In the genomic region with DNA sequence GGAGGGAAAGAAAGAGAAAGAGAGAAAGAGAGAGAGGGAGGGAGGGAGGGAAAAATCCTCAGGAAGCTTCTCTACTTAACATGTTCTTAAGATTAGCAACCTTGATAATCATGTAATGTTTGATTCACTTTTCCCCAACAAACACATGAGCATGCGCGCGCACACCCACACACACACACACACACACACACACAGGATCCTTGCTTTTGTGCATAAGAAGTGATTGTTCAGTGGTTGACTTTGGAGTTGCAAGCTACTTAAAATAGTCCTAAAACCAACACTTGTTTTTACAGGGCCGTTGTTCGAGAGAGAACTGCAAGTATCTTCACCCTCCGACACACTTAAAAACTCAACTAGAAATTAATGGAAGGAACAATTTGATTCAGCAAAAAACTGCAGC, we compare ENCODE assay signal across 23 cellular contexts.
DNase-seq lines count a peak whose midpoint lies in the region; ATAC-seq and TF ChIP-seq lines count a peak whose summit lies in the region.
"Had no signal": no experiment of that assay in that cellular context is flagged by ENCODE, and none has a peak within 500 bp of the region (broad histone marks: within the 10 kb centered on the region; RNA-seq: fewer than 3 reads in every experiment).

No MANE protein-coding gene starts in this region.

- H3K27me3 ChIP-seq in lower lobe of right lung (ENCODE audit: low read depth) = no peaks in the 10 kb centered on the region
- no peaks in the 10 kb centered on the region for H3K27me3 ChIP-seq in upper lobe of right lung
- H3K27me3 ChIP-seq: BLaER1 treated with 17β-estradiol and CSF1 and Interleukin-3, amounts not matched to agents 10 nM and 100 nM; SJCRH30 had no signal

- H3K27ac Mint-ChIP-seq in activated CD4-positive, alpha-beta T cell treated with anti-CD3 and anti-CD28 coated beads for 36 hours = no peak overlapping the region

- TF ChIP-seq CTCF in lower lobe of right lung (IDR thresholded peaks at IDR 0.05) (no peak), upper lobe of right lung (IDR thresholded peaks at IDR 0.05) (no peak)

- H3K4me1 Mint-ChIP-seq in activated CD4-positive, alpha-beta T cell treated with anti-CD3 and anti-CD28 coated beads for 36 hours = peaks cover 8% of the 10 kb centered on the region

- no peaks in the 10 kb centered on the region for H3K36me3 Mint-ChIP-seq in activated CD4-positive, alpha-beta T cell treated with anti-CD3 and anti-CD28 coated beads for 36 hours (ENCODE audit: low read depth)

- DNase-seq in activated CD4-positive, alpha-beta T cell treated with anti-CD3 and anti-CD28 coated beads for 36 hours = peak; percentile 29
- no peak for DNase-seq in activated CD4-positive, alpha-beta T cell treated with anti-CD3 and anti-CD28 coated beads for 1 hour
- DNase-seq in dermis blood vessel endothelial cell (peak; percentile 32), lower lobe of right lung (no peak), upper lobe of right lung (no peak), anterior cingulate cortex (lab: John Stamatoyannopoulos, UW) (no peak)
- DNase-seq in stimulated activated CD4-positive, alpha-beta T cell treated with anti-CD3 and anti-CD28 coated beads, Interleukin-4, amount 100 ng/mL, for 24 hours = no peak
- DNase-seq: 8988T; Caco-2; CD4-positive, alpha-beta memory T cell; DMS 273 treated with DMSO at 0.1 percent for 48 hours; DND-41; Karpas-422; MV-4-11; NCI-H1105 treated with DMSO at 0.1 percent for 48 hours; NCI-H2029 treated with DMSO at 0.1 percent for 48 hours; NCI-H2171 treated with DMSO at 0.1 percent for 48 hours; NCI-H446; NCI-H526; SJCRH30 had no signal

- intact Hi-C loops in activated CD4-positive, alpha-beta T cell treated with anti-CD3 and anti-CD28 coated beads for 36 hours (cut with DNase I, micrococcal nuclease) = no loop called here
- intact Hi-C loops in lower lobe of right lung (cut with DNase I) (no loop called here), upper lobe of right lung (cut with DNase I) (no loop called here)

- no peak overlapping the region for H3K4me3 Mint-ChIP-seq in activated CD4-positive, alpha-beta T cell treated with anti-CD3 and anti-CD28 coated beads for 36 hours
- H3K4me3 Mint-ChIP-seq: CD4-positive, alpha-beta memory T cell had no signal

- H3K27me3 Mint-ChIP-seq in activated CD4-positive, alpha-beta T cell treated with anti-CD3 and anti-CD28 coated beads for 36 hours = no peaks in the 10 kb centered on the region
- H3K27me3 Mint-ChIP-seq: CD4-positive, alpha-beta memory T cell had no signal

- H3K9me3 ChIP-seq in lower lobe of right lung = no peaks in the 10 kb centered on the region
- no peaks in the 10 kb centered on the region for H3K9me3 ChIP-seq in upper lobe of right lung
- H3K9me3 ChIP-seq: Caco-2, SJCRH30 had no signal

- H3K36me3 ChIP-seq in lower lobe of right lung = peaks cover 46% of the 10 kb centered on the region
- H3K36me3 ChIP-seq in upper lobe of right lung = peaks cover 18% of the 10 kb centered on the region

- POLR2A ChIA-PET in activated CD4-positive, alpha-beta T cell treated with anti-CD3 and anti-CD28 coated beads for 36 hours (lab: Charles Lee) = interaction anchor here (0.7 kb wide), 2 partner anchors 55 to 75 kb away, joined by 3 read pairs; no protein-coding TSS in a partner anchor

- H3K9me3 Mint-ChIP-seq in activated CD4-positive, alpha-beta T cell treated with anti-CD3 and anti-CD28 coated beads for 36 hours (ENCODE audit: low read depth) = no peaks in the 10 kb centered on the region
- H3K9me3 Mint-ChIP-seq: CD4-positive, alpha-beta memory T cell had no signal

- H3K27ac ChIP-seq in lower lobe of right lung (no peak overlapping the region), upper lobe of right lung (no peak overlapping the region)
- H3K27ac ChIP-seq: BLaER1 treated with 17β-estradiol and CSF1 and Interleukin-3, amounts not matched to agents 10 nM and 100 nM; SJCRH30 had no signal

- CTCF ChIA-PET in activated CD4-positive, alpha-beta T cell treated with anti-CD3 and anti-CD28 coated beads for 36 hours (lab: Charles Lee) = interaction anchor here (0.9 to 1.9 kb wide), 3 partner anchors 12 to 32 kb away, joined by 3 to 7 read pairs (median 3); no protein-coding TSS in a partner anchor

- no peak for ATAC-seq in activated CD4-positive, alpha-beta T cell treated with anti-CD3 and anti-CD28 coated beads for 36 hours
- peak; percentile 41 to 50 for ATAC-seq in lower lobe of right lung
- ATAC-seq in upper lobe of right lung = peak; percentile 46
- ATAC-seq in HG03378 (IDR thresholded peaks at IDR 0.05; ENCODE audit: unreplicated experiment) = no peak
- ATAC-seq: HCT116 had no signal

- H3K4me3 ChIP-seq in lower lobe of right lung (no peak overlapping the region), upper lobe of right lung (no peak overlapping the region)
- H3K4me3 ChIP-seq: BLaER1 treated with 17β-estradiol and CSF1 and Interleukin-3, amounts not matched to agents 10 nM and 100 nM; SJCRH30 had no signal

- H3K4me1 ChIP-seq in lower lobe of right lung (peaks cover 33% of the 10 kb centered on the region), upper lobe of right lung (peaks cover 14% of the 10 kb centered on the region)
- H3K4me1 ChIP-seq: Caco-2 had no signal

Comparison
In these comparisons a context has a peak if more than half of its experiments do, and no peak if none do; other contexts are left out.
1. DNase-seq: peak in activated CD4-positive, alpha-beta T cell treated with anti-CD3 and anti-CD28 coated beads for 36 hours (single experiment) and dermis blood vessel endothelial cell (single experiment); none in activated CD4-positive, alpha-beta T cell treated with anti-CD3 and anti-CD28 coated beads for 1 hour (single experiment), lower lobe of right lung (single experiment), upper lobe of right lung (single experiment), anterior cingulate cortex (0 of 58) and stimulated activated CD4-positive, alpha-beta T cell treated with anti-CD3 and anti-CD28 coated beads, Interleukin-4, amount 100 ng/mL, for 24 hours (single experiment).
2. ATAC-seq: peak in lower lobe of right lung (2 of 2) and upper lobe of right lung (single experiment); none in activated CD4-positive, alpha-beta T cell treated with anti-CD3 and anti-CD28 coated beads for 36 hours (single experiment) and HG03378 (single experiment).